ENCODE assay signal across 15 cellular contexts in the genomic region with DNA sequence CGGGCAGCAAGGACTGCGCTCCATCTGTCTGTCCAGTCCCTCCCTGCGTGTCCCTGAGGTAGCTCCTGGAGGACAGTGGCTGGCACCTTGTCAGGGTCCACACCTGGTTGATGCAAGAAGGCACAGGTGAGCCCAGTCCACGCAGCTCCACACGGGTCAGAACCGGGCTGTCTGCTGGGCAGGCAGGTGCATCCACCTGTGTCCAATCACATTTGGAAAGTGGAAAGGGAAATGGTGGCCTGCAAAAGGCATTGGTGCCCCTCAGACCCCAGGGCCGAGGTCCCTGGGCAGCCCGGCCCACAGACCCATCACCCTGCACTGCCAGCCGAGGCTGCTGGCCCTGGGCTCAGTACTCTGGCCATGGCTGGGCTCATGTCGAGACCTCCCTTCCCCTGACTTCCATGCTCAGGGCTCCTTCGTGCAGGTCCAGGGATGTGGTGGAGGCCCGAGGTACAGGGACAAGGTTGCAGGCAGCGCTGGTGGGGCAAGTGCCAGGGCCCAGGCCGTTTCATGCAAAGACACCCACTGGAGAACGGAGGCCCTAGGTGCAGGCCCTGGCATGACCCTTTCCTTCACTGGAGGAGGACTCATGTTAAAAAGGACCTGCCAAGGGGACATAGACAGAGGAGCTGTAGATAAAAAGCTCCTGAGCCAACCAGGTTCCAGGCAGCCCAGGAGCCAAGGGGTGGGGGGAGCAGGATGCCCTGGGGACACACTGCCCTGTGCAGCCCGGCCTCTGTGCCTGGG. TPM values are rescaled to one million over a fixed set of nuclear protein-coding genes. Genes with fewer than 3 reads are reported as not detected.
A peak's percentile ranks its signal among the peaks of the same experiment; 100 is the strongest.
DNase-seq lines count a peak whose midpoint lies in the region; ATAC-seq and TF ChIP-seq lines count a peak whose summit lies in the region.
"Had no signal": no experiment of that assay in that cellular context is flagged by ENCODE, and none has a peak within 500 bp of the region (broad histone marks: within the 10 kb centered on the region; RNA-seq: fewer than 3 reads in every experiment).

No MANE protein-coding gene starts in this region.

- H3K9me3 ChIP-seq in sigmoid colon: no peaks in the 10 kb centered on the region

- no peak for TF ChIP-seq CTCF in RWPE1 (conservative IDR thresholded peaks at IDR 0.05; ENCODE audit: low read depth)
- TF ChIP-seq CTCF in sigmoid colon (IDR thresholded peaks at IDR 0.05): no peak

- POLR2A ChIA-PET in RWPE1 (lab: Yijun Ruan, JAX; ENCODE audit: low non-redundant PET): interaction anchor here (0.6 kb wide), 1 partner anchor 67 kb away, joined by 3 read pairs; no protein-coding TSS in a partner anchor

- no peak for TF ChIP-seq POLR2A in sigmoid colon (IDR thresholded peaks at IDR 0.05)

- CTCF ChIA-PET in RWPE1 (lab: Yijun Ruan, JAX): interaction anchor here (1.2 to 1.3 kb wide), 2 partner anchors 89 to 94 kb away, joined by 3 to 4 read pairs; no protein-coding TSS in a partner anchor

- intact Hi-C loops in sigmoid colon (cut with DNase I): no loop called here

- 24 to 74% methylated on average over 16 of the region's 16 CpGs for WGBS in sigmoid colon, 2 donors

- ATAC-seq in GM19328 (IDR thresholded peaks at IDR 0.05; ENCODE audit: unreplicated experiment): no peak
- ATAC-seq: naive thymus-derived CD8-positive, alpha-beta T cell; PC-3 had no signal

- no peaks in the 10 kb centered on the region for H3K4me1 ChIP-seq in sigmoid colon

- H3K27ac ChIP-seq in RWPE1: peak overlapping the region; percentile 1; the same call in 1 of the 2 replicates
- no peak overlapping the region for H3K27ac ChIP-seq in sigmoid colon
- H3K27ac ChIP-seq: brain microvascular endothelial cell, KMS-11 had no signal

- H3K36me3 ChIP-seq in sigmoid colon: no peaks in the 10 kb centered on the region
- H3K36me3 ChIP-seq: brain microvascular endothelial cell had no signal

- no peak for TF ChIP-seq EP300 in sigmoid colon (IDR thresholded peaks at IDR 0.05)

- H3K4me3 ChIP-seq in sigmoid colon: no peak overlapping the region

- H3K27me3 ChIP-seq in sigmoid colon: peaks cover 0 to 6% (median 4%) of the 10 kb centered on the region in 3 donors

- DNase-seq in activated CD8-positive, alpha-beta memory T cell treated with anti-CD3 and anti-CD28 coated beads for 24 hours: peak; percentile 53
- DNase-seq in activated CD8-positive, alpha-beta memory T cell treated with anti-CD3 and anti-CD28 coated beads, Interleukin-2, amount 50 U/mL, for 4 hours: no peak
- DNase-seq in RWPE1 (ENCODE audit: low spot score): no peak
- DNase-seq in islet precursor cell: peak; percentile 40
- peak; percentile 50 for DNase-seq in sigmoid colon
- no peak for DNase-seq in A172 (ENCODE audit: low spot score)
- DNase-seq in midbrain (lab: John Stamatoyannopoulos, UW): no peak
- DNase-seq: brain microvascular endothelial cell, foreskin melanocyte, kidney glomerular epithelial cell, NCI-H446, PC-3 had no signal

RNA-seq across cellular contexts. Expression of gene TH, which starts 38.9 kb away (rescaled TPM):
- total RNA-seq in sigmoid colon: not detected
- under 1 TPM in 1 of 3 donors, not detected in 2; 0.17 TPM for polyA plus RNA-seq in sigmoid colon
- 0.26 and 0.43 TPM in 2 replicates for total RNA-seq in A172 (2014; rRNA removed; shearing (Covaris generic))
- total RNA-seq: naive thymus-derived CD8-positive, alpha-beta T cell had no signal
- polyA plus RNA-seq: naive thymus-derived CD8-positive, alpha-beta T cell had no signal

RNA-seq across cellular contexts. Expression of gene INS, which starts 49.5 kb away (rescaled TPM):
- not detected for total RNA-seq in sigmoid colon
- 10 to 100 TPM in 1 of 3 donors, under 1 TPM in 1, not detected in 1; 0.73 to 51.7 TPM for polyA plus RNA-seq in sigmoid colon
- not detected in 2 replicates for total RNA-seq in A172 (2014; rRNA removed; shearing (Covaris generic))
- total RNA-seq: naive thymus-derived CD8-positive, alpha-beta T cell; PC-3 had no signal
- polyA plus RNA-seq: naive thymus-derived CD8-positive, alpha-beta T cell had no signal

RNA-seq across cellular contexts. Expression of gene ASCL2, which starts 59.8 kb away (rescaled TPM):
- under 1 TPM in 2 of 4 donors, not detected in 2; 0.28 to 0.33 TPM for total RNA-seq in sigmoid colon
- 1 to 10 TPM; 1.2 to 4.8 (median 1.4) TPM for polyA plus RNA-seq in sigmoid colon
- not detected in 2 replicates for total RNA-seq in A172 (2014; rRNA removed; shearing (Covaris generic))

Comparison
In these comparisons a context has a peak if more than half of its experiments do, and no peak if none do; other contexts are left out.
1. DNase-seq: peak in activated CD8-positive, alpha-beta memory T cell treated with anti-CD3 and anti-CD28 coated beads for 24 hours (single experiment), islet precursor cell (single experiment) and sigmoid colon (single experiment); none in activated CD8-positive, alpha-beta memory T cell treated with anti-CD3 and anti-CD28 coated beads, Interleukin-2, amount 50 U/mL, for 4 hours (single experiment), RWPE1 (single experiment), A172 (single experiment) and midbrain (single experiment).